1 cellular context compared by ENCODE assay signal in the genomic region with DNA sequence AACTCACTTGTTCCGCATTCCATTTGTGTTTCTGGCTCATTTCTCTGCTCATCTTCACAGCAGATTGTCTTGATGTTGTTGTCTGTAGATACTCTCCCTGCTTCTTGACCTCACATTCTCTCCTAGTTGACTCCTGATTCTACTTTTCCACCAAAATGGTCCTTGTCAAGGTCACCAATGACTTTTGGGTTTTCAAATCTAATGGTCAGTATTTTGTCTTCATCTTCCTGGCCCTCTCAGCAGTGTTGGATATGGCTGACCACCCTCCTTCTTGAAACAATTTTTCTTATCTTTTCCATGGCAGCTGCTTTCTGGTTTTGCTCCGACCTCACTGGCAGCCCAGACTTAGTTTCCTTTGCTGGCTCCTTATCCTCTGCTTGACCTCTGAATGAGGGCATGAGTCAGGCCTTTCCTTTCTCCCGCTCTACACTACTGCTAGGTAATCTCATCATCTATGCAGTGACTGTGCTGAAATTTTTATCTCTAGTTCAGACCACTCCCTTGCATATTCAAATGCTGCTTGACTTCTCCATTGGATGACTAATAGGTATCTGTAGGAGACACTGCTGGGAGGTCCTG.
TF ChIP-seq lines count a peak whose summit lies in the region.

No MANE protein-coding gene starts in this region.

TF ChIP-seq in K562, 482 proteins besides CTCF, POLR2A, EP300 and RAD21 (continued from another document and continues in another):
- TF ChIP-seq, protein P1, sequence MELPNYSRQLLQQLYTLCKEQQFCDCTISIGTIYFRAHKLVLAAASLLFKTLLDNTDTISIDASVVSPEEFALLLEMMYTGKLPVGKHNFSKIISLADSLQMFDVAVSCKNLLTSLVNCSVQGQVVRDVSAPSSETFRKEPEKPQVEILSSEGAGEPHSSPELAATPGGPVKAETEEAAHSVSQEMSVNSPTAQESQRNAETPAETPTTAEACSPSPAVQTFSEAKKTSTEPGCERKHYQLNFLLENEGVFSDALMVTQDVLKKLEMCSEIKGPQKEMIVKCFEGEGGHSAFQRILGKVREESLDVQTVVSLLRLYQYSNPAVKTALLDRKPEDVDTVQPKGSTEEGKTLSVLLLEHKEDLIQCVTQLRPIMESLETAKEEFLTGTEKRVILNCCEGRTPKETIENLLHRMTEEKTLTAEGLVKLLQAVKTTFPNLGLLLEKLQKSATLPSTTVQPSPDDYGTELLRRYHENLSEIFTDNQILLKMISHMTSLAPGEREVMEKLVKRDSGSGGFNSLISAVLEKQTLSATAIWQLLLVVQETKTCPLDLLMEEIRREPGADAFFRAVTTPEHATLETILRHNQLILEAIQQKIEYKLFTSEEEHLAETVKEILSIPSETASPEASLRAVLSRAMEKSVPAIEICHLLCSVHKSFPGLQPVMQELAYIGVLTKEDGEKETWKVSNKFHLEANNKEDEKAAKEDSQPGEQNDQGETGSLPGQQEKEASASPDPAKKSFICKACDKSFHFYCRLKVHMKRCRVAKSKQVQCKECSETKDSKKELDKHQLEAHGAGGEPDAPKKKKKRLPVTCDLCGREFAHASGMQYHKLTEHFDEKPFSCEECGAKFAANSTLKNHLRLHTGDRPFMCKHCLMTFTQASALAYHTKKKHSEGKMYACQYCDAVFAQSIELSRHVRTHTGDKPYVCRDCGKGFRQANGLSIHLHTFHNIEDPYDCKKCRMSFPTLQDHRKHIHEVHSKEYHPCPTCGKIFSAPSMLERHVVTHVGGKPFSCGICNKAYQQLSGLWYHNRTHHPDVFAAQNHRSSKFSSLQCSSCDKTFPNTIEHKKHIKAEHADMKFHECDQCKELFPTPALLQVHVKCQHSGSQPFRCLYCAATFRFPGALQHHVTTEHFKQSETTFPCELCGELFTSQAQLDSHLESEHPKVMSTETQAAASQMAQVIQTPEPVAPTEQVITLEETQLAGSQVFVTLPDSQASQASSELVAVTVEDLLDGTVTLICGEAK (IDR thresholded peaks at IDR 0.05) = peak; percentile 47; the same call in 1 of the 2 replicates
- TF ChIP-seq, protein P1 (CRISPR knock-in tag; IDR thresholded peaks at IDR 0.05) = no peak
- TF ChIP-seq NBN (IDR thresholded peaks at IDR 0.05; ENCODE audit: low read depth) (peak; percentile 90; the same call in 1 of the 2 replicates), CC2D1A (IDR thresholded peaks at IDR 0.05) (peak; percentile 75), ZNF644 (tag; IDR thresholded peaks at IDR 0.05; ENCODE audit: low read depth) (peak; percentile 83), NR2F6 (CRISPR knock-in tag; IDR thresholded peaks at IDR 0.05) (0 out of 2 replicates have a peak, but pooled peaks have one; percentile 79), TAF1 (IDR thresholded peaks at IDR 0.05; ENCODE audit: control insufficient read depth, extremely low read depth, insufficient read depth, low read length, severe bottlenecking) (peak; percentile 30), JUND (IDR thresholded peaks at IDR 0.05; ENCODE audit: borderline replicate concordance, low read depth, low read length) (peak; percentile 90), JUND (tag; IDR thresholded peaks at IDR 0.05; ENCODE audit: borderline replicate concordance, low read depth, low read length) (peak; percentile 92; the same call in 2 of the 3 replicates), RBM34 (IDR thresholded peaks at IDR 0.05; ENCODE audit: borderline replicate concordance, insufficient read depth, low read length) (no peak), CREM (IDR thresholded peaks at IDR 0.05; ENCODE audit: low read depth) (peak; percentile 51; the same call in 1 of the 2 replicates), NFIC (IDR thresholded peaks at IDR 0.05) (peak; percentile 64), MEF2D (tag; conservative IDR thresholded peaks at IDR 0.05; ENCODE audit: low read depth) (peak; percentile 68; the same call in 1 of the 2 replicates), LEF1 (IDR thresholded peaks at IDR 0.05) (peak; percentile 85; the same call in 1 of the 2 replicates), MAFF (IDR thresholded peaks at IDR 0.05; ENCODE audit: low read length) (peak; percentile 96), MTF1 (CRISPR knock-in tag; IDR thresholded peaks at IDR 0.05; ENCODE audit: borderline replicate concordance) (0 out of 2 replicates have a peak, but pooled peaks have one; percentile 25), SMARCE1 (IDR thresholded peaks at IDR 0.05) (peak; percentile 97), POLR2AphosphoS2 (IDR thresholded peaks at IDR 0.05; ENCODE audit: low read length) (no peak), DACH1 (IDR thresholded peaks at IDR 0.05; ENCODE audit: partially characterized antibody) (peak; percentile 6), RNF2 (IDR thresholded peaks at IDR 0.05) (peak; percentile 84), ARID1B (IDR thresholded peaks at IDR 0.05) (peak; percentile 96)
- TF ChIP-seq, protein P2, sequence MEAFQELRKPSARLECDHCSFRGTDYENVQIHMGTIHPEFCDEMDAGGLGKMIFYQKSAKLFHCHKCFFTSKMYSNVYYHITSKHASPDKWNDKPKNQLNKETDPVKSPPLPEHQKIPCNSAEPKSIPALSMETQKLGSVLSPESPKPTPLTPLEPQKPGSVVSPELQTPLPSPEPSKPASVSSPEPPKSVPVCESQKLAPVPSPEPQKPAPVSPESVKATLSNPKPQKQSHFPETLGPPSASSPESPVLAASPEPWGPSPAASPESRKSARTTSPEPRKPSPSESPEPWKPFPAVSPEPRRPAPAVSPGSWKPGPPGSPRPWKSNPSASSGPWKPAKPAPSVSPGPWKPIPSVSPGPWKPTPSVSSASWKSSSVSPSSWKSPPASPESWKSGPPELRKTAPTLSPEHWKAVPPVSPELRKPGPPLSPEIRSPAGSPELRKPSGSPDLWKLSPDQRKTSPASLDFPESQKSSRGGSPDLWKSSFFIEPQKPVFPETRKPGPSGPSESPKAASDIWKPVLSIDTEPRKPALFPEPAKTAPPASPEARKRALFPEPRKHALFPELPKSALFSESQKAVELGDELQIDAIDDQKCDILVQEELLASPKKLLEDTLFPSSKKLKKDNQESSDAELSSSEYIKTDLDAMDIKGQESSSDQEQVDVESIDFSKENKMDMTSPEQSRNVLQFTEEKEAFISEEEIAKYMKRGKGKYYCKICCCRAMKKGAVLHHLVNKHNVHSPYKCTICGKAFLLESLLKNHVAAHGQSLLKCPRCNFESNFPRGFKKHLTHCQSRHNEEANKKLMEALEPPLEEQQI (IDR thresholded peaks at IDR 0.05) = 0 out of 2 replicates have a peak, but pooled peaks have one; percentile 54
- TF ChIP-seq, protein P3, sequence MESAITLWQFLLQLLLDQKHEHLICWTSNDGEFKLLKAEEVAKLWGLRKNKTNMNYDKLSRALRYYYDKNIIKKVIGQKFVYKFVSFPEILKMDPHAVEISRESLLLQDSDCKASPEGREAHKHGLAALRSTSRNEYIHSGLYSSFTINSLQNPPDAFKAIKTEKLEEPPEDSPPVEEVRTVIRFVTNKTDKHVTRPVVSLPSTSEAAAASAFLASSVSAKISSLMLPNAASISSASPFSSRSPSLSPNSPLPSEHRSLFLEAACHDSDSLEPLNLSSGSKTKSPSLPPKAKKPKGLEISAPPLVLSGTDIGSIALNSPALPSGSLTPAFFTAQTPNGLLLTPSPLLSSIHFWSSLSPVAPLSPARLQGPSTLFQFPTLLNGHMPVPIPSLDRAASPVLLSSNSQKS (CRISPR knock-in tag; IDR thresholded peaks at IDR 0.05) = 0 out of 2 replicates have a peak, but pooled peaks have one; percentile 73
- TF ChIP-seq, protein P4, sequence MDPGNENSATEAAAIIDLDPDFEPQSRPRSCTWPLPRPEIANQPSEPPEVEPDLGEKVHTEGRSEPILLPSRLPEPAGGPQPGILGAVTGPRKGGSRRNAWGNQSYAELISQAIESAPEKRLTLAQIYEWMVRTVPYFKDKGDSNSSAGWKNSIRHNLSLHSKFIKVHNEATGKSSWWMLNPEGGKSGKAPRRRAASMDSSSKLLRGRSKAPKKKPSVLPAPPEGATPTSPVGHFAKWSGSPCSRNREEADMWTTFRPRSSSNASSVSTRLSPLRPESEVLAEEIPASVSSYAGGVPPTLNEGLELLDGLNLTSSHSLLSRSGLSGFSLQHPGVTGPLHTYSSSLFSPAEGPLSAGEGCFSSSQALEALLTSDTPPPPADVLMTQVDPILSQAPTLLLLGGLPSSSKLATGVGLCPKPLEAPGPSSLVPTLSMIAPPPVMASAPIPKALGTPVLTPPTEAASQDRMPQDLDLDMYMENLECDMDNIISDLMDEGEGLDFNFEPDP (CRISPR knock-in tag; IDR thresholded peaks at IDR 0.05) = 0 out of 2 replicates have a peak, but pooled peaks have one; percentile 25
- TF ChIP-seq, protein P5, sequence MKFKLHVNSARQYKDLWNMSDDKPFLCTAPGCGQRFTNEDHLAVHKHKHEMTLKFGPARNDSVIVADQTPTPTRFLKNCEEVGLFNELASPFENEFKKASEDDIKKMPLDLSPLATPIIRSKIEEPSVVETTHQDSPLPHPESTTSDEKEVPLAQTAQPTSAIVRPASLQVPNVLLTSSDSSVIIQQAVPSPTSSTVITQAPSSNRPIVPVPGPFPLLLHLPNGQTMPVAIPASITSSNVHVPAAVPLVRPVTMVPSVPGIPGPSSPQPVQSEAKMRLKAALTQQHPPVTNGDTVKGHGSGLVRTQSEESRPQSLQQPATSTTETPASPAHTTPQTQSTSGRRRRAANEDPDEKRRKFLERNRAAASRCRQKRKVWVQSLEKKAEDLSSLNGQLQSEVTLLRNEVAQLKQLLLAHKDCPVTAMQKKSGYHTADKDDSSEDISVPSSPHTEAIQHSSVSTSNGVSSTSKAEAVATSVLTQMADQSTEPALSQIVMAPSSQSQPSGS (CRISPR knock-in tag; IDR thresholded peaks at IDR 0.05) = no peak
- TF ChIP-seq, protein P6, sequence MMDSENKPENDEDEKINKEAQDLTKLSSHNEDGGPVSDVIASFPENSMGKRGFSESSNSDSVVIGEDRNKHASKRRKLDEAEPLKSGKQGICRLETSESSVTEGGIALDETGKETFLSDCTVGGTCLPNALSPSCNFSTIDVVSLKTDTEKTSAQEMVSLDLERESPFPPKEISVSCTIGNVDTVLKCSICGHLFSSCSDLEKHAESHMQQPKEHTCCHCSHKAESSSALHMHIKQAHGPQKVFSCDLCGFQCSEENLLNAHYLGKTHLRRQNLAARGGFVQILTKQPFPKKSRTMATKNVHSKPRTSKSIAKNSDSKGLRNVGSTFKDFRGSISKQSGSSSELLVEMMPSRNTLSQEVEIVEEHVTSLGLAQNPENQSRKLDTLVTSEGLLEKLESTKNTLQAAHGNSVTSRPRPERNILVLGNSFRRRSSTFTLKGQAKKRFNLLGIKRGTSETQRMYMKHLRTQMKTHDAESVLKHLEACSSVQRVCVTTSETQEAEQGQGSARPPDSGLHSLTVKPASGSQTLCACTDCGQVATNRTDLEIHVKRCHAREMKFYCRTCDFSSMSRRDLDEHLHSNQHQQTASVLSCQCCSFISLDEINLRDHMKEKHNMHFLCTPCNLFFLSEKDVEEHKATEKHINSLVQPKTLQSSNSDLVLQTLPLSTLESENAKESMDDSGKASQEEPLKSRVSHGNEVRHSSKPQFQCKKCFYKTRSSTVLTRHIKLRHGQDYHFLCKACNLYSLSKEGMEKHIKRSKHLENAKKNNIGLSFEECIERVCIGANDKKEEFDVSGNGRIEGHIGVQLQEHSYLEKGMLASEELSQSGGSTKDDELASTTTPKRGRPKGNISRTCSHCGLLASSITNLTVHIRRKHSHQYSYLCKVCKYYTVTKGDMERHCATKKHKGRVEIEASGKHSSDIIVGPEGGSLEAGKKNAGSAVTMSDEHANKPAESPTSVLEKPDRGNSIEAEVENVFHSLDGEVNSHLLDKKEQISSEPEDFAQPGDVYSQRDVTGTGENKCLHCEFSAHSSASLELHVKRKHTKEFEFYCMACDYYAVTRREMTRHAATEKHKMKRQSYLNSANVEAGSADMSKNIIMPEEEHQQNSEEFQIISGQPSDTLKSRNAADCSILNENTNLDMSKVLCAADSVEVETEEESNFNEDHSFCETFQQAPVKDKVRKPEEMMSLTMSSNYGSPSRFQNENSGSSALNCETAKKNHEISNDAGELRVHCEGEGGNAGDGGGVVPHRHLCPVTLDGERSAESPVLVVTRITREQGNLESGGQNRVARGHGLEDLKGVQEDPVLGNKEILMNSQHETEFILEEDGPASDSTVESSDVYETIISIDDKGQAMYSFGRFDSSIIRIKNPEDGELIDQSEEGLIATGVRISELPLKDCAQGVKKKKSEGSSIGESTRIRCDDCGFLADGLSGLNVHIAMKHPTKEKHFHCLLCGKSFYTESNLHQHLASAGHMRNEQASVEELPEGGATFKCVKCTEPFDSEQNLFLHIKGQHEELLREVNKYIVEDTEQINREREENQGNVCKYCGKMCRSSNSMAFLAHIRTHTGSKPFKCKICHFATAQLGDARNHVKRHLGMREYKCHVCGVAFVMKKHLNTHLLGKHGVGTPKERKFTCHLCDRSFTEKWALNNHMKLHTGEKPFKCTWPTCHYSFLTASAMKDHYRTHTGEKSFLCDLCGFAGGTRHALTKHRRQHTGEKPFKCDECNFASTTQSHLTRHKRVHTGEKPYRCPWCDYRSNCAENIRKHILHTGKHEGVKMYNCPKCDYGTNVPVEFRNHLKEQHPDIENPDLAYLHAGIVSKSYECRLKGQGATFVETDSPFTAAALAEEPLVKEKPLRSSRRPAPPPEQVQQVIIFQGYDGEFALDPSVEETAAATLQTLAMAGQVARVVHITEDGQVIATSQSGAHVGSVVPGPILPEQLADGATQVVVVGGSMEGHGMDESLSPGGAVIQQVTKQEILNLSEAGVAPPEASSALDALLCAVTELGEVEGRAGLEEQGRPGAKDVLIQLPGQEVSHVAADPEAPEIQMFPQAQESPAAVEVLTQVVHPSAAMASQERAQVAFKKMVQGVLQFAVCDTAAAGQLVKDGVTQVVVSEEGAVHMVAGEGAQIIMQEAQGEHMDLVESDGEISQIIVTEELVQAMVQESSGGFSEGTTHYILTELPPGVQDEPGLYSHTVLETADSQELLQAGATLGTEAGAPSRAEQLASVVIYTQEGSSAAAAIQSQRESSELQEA (IDR thresholded peaks at IDR 0.05; ENCODE audit: low read depth) = no peak
